ENCODE assay signal across 17 cellular contexts in the genomic region with DNA sequence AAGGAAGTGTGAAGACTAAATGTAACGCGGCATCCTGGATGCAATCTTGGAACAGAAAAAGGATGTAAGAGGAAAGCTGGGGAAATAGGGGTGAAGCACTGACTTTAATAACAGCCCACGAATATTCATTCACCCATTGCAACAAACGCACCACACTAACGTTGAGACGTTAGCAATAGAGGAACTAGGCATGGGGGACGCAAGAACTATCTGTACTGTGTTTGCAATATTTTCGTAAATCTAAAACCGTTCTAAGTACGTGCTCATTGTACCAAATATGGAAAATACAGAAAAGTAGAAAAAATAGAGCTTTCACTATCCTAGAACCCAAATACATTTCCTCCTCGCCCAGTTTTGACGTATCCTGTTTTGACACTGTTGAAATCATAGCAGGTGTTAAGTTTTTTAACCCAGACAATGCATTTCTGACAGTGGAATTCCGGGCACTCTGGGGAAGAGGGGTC. TPM values are rescaled to one million over a fixed set of nuclear protein-coding genes. Genes with fewer than 3 reads are reported as not detected.
DNase-seq lines count a peak whose midpoint lies in the region; ATAC-seq and TF ChIP-seq lines count a peak whose summit lies in the region.
"Had no signal": no experiment of that assay in that cellular context is flagged by ENCODE, and none has a peak within 500 bp of the region (broad histone marks: within the 10 kb centered on the region; RNA-seq: fewer than 3 reads in every experiment).

No MANE protein-coding gene starts in this region.

- no peak for ATAC-seq in stimulated activated effector memory CD8-positive, alpha-beta T cell treated with anti-CD3 and anti-CD28 coated beads, Interleukin-12 subunit alpha, Interleukin-12 subunit beta, amount 100 ng/mL, for 72 hours
- no peak for ATAC-seq in GM18520 (IDR thresholded peaks at IDR 0.05; ENCODE audit: unreplicated experiment)

- peaks cover 77% of the 10 kb centered on the region for H3K4me1 Mint-ChIP-seq in activated naive CD8-positive, alpha-beta T cell treated with anti-CD3 and anti-CD28 coated beads for 36 hours
- H3K4me1 Mint-ChIP-seq in stimulated activated effector memory CD8-positive, alpha-beta T cell treated with anti-CD3 and anti-CD28 coated beads, Interleukin-12 subunit alpha, Interleukin-12 subunit beta, amount 100 ng/mL, for 72 hours = peaks cover 92% of the 10 kb centered on the region

- no peaks in the 10 kb centered on the region for H3K27me3 Mint-ChIP-seq in activated naive CD8-positive, alpha-beta T cell treated with anti-CD3 and anti-CD28 coated beads for 36 hours

- H3K36me3 Mint-ChIP-seq in activated naive CD8-positive, alpha-beta T cell treated with anti-CD3 and anti-CD28 coated beads for 36 hours = peaks cover 51% of the 10 kb centered on the region
- H3K36me3 Mint-ChIP-seq in stimulated activated effector memory CD8-positive, alpha-beta T cell treated with anti-CD3 and anti-CD28 coated beads, Interleukin-12 subunit alpha, Interleukin-12 subunit beta, amount 100 ng/mL, for 72 hours = peaks cover 83% of the 10 kb centered on the region

- H3K4me3 Mint-ChIP-seq in activated naive CD8-positive, alpha-beta T cell treated with anti-CD3 and anti-CD28 coated beads for 36 hours = peak overlapping the region; percentile 99
- H3K4me3 Mint-ChIP-seq in stimulated activated effector memory CD8-positive, alpha-beta T cell treated with anti-CD3 and anti-CD28 coated beads, Interleukin-12 subunit alpha, Interleukin-12 subunit beta, amount 100 ng/mL, for 72 hours = peak overlapping the region; percentile 99

- no peak for TF ChIP-seq CTCF in GM12875 (IDR thresholded peaks at IDR 0.05; ENCODE audit: borderline replicate concordance, insufficient read depth, low read depth, low read length)

- H3K27ac Mint-ChIP-seq in activated naive CD8-positive, alpha-beta T cell treated with anti-CD3 and anti-CD28 coated beads for 36 hours = peak overlapping the region; percentile 98
- peak overlapping the region; percentile 99 for H3K27ac Mint-ChIP-seq in stimulated activated effector memory CD8-positive, alpha-beta T cell treated with anti-CD3 and anti-CD28 coated beads, Interleukin-12 subunit alpha, Interleukin-12 subunit beta, amount 100 ng/mL, for 72 hours

- no peaks in the 10 kb centered on the region for H3K9me3 Mint-ChIP-seq in activated naive CD8-positive, alpha-beta T cell treated with anti-CD3 and anti-CD28 coated beads for 36 hours
- H3K9me3 Mint-ChIP-seq in stimulated activated effector memory CD8-positive, alpha-beta T cell treated with anti-CD3 and anti-CD28 coated beads, Interleukin-12 subunit alpha, Interleukin-12 subunit beta, amount 100 ng/mL, for 72 hours = no peaks in the 10 kb centered on the region

- peak; percentile 77 for DNase-seq in MV-4-11 (lab: John Stamatoyannopoulos, UW)
- no peak for DNase-seq in activated naive CD8-positive, alpha-beta T cell treated with anti-CD3 and anti-CD28 coated beads for 36 hours
- DNase-seq in stimulated activated effector memory CD8-positive, alpha-beta T cell treated with anti-CD3 and anti-CD28 coated beads, Interleukin-12 subunit alpha, Interleukin-12 subunit beta, amount 100 ng/mL, for 72 hours (ENCODE audit: low spot score in 2 of 2) = no peak
- DNase-seq in activated effector memory CD4-positive, alpha-beta T cell treated with Interleukin-2 at 50 U/mL for 16 hours = no peak
- DNase-seq in stimulated activated CD4-positive, alpha-beta T cell treated with anti-CD3 and anti-CD28 coated beads, Interleukin-12 subunit alpha, Interleukin-12 subunit beta, amount 100 ng/mL, for 4 hours = no peak
- DNase-seq: activated CD8-positive, alpha-beta memory T cell treated with anti-CD3 and anti-CD28 coated beads, Interleukin-2, amount 50 U/mL, for 4 hours; DMS79; H7; IMR-90; kidney; NCI-H2227 treated with DMSO at 0.1 percent for 48 hours; SK-N-SH; stimulated activated CD4-positive, alpha-beta T cell treated with anti-CD3 and anti-CD28 coated beads, Interleukin-2, amount 100 ng/mL, for 24 hours; substantia nigra had no signal

- H3K4me3 ChIP-seq in GM12875 (ENCODE audit: low read depth, low read length) = peak overlapping the region; percentile 96
- H3K4me3 ChIP-seq: cardiac muscle cell had no signal

RNA-seq across cellular contexts. Expression of gene LAPTM5, which starts 3.9 kb away (rescaled TPM):
- 100 to 1,000 TPM; 232 to 233 TPM for total RNA-seq in activated naive CD8-positive, alpha-beta T cell treated with anti-CD3 and anti-CD28 coated beads for 36 hours
- total RNA-seq: IMR-90 had no signal

RNA-seq across cellular contexts. Expression of gene MATN1, which starts 30.3 kb away (rescaled TPM):
- total RNA-seq in activated naive CD8-positive, alpha-beta T cell treated with anti-CD3 and anti-CD28 coated beads for 36 hours = 1 to 10 TPM; 1.1 to 1.5 TPM
- total RNA-seq: IMR-90 had no signal
